In genomic region chr3:153927107-153927506, GRCh38 we compare ENCODE assay signal across 9 cellular contexts.
DNase-seq lines count a peak whose midpoint lies in the region; ATAC-seq and TF ChIP-seq lines count a peak whose summit lies in the region.
"Had no signal": no experiment of that assay in that cellular context is flagged by ENCODE, and none has a peak within 500 bp of the region (broad histone marks: within the 10 kb centered on the region; RNA-seq: fewer than 3 reads in every experiment).

No MANE protein-coding gene starts in this region.

- no peak overlapping the region for H3K4me3 Mint-ChIP-seq in immature natural killer cell
- H3K4me3 Mint-ChIP-seq: central memory CD8-positive, alpha-beta T cell had no signal

- peaks cover 0 to 4% (median 0%) of the 10 kb centered on the region in 6 donors for H3K9me3 Mint-ChIP-seq in immature natural killer cell
- H3K9me3 Mint-ChIP-seq: central memory CD8-positive, alpha-beta T cell had no signal

- no TSS peak for BruUV-seq in OCI-LY7 (replicated peaks; lab: Mats Ljungman, UMichigan)

- H3K4me2 ChIP-seq in OCI-LY7 (ENCODE audit: low read length) (no peak overlapping the region), hepatocyte (no peak overlapping the region)

- no peaks in the 10 kb centered on the region for H3K36me3 Mint-ChIP-seq in immature natural killer cell

- no peaks in the 10 kb centered on the region for H3K27me3 ChIP-seq in hepatocyte

- CTCF ChIA-PET in OCI-LY7 (lab: Charles Lee; ENCODE audit: unreplicated experiment), result no interaction called here

- H3K4me1 ChIP-seq in OCI-LY7 (ENCODE audit: insufficient read depth, low read length, poor library complexity, severe bottlenecking) (no peaks in the 10 kb centered on the region), hepatocyte (ENCODE audit: insufficient read depth) (no peaks in the 10 kb centered on the region)

- H3K27ac ChIP-seq in OCI-LY7 (ENCODE audit: low read depth, low read length, poor library complexity, severe bottlenecking) (no peak overlapping the region), hepatocyte (no peak overlapping the region)

- H3K36me3 ChIP-seq in OCI-LY7 (ENCODE audit: insufficient read depth, low read length) (no peaks in the 10 kb centered on the region), hepatocyte (replicated peaks; ENCODE audit: insufficient read depth, low read depth) (no peaks in the 10 kb centered on the region)

- no peak overlapping the region for H3K27ac Mint-ChIP-seq in immature natural killer cell

- peak; percentile 81 for ATAC-seq in GM21619 (IDR thresholded peaks at IDR 0.05; ENCODE audit: unreplicated experiment)
- ATAC-seq in GM18519 (IDR thresholded peaks at IDR 0.05; ENCODE audit: low FRiP score, unreplicated experiment), result no peak

- H3K9me2 ChIP-seq in OCI-LY7 (ENCODE audit: insufficient read depth, low read length), result no peaks in the 10 kb centered on the region
- no peaks in the 10 kb centered on the region for H3K9me2 ChIP-seq in hepatocyte (replicated peaks; ENCODE audit: insufficient read depth)

- TF ChIP-seq CTCF in OCI-LY7 (conservative IDR thresholded peaks at IDR 0.05; ENCODE audit: low read length), result peak; percentile 65
- TF ChIP-seq CTCF in hepatocyte (IDR thresholded peaks at IDR 0.05; ENCODE audit: poor library complexity), result peak; percentile 48

- POLR2A ChIA-PET in OCI-LY7 (lab: Charles Lee), result no interaction called here

- WGBS in hepatocyte (ENCODE audit: low lambda C conversion rate, missing lambda C conversion rate), result 62% methylated on average over 5 of the region's 5 CpGs

- H3K9me3 ChIP-seq in OCI-LY7 (ENCODE audit: low read length) (no peaks in the 10 kb centered on the region), hepatocyte (ENCODE audit: low read depth) (no peaks in the 10 kb centered on the region)

- H4K20me1 ChIP-seq in OCI-LY7 (ENCODE audit: insufficient read depth, low read length), result no peaks in the 10 kb centered on the region
- H4K20me1 ChIP-seq in hepatocyte (ENCODE audit: insufficient read depth, poor library complexity, severe bottlenecking), result no peaks in the 10 kb centered on the region

- intact Hi-C loops in OCI-LY7 (cut with micrococcal nuclease; ENCODE audit: unreplicated experiment), result loop anchor here (5.0 kb wide), 1 partner anchor 885 kb away; no protein-coding TSS in a partner anchor

- DNase-seq in Ammon's horn (ENCODE audit: low spot score), result peak; percentile 8
- peak; percentile 17 for DNase-seq in OCI-LY7 (ENCODE audit: low spot score)
- DNase-seq in hepatocyte (ENCODE audit: low spot score), result peak; percentile 38
- no peak for DNase-seq in retina
- DNase-seq in NCI-H1694 treated with DMSO at 0.1 percent for 48 hours (lab: John Stamatoyannopoulos, UW), result no peak
- DNase-seq in immature natural killer cell, result no peak

- H3K79me2 ChIP-seq in OCI-LY7 (ENCODE audit: insufficient read depth, low read depth, low read length) (no peaks in the 10 kb centered on the region), hepatocyte (no peaks in the 10 kb centered on the region)

- H3K27me3 Mint-ChIP-seq in immature natural killer cell (ENCODE audit: low read depth in 3 of 3), result peaks cover 0 to 8% (median 5%) of the 10 kb centered on the region in 3 donors

- H3K4me1 Mint-ChIP-seq in immature natural killer cell, result no peaks in the 10 kb centered on the region
- H3K4me1 Mint-ChIP-seq: central memory CD8-positive, alpha-beta T cell had no signal

- H2AFZ ChIP-seq in OCI-LY7 (ENCODE audit: low read length) (no peak overlapping the region), hepatocyte (no peak overlapping the region)

- no peak overlapping the region for H3K4me3 ChIP-seq in OCI-LY7 (ENCODE audit: low read depth, low read length, poor library complexity, severe bottlenecking)
- H3K4me3 ChIP-seq in hepatocyte, result no peak overlapping the region

Comparison
In these comparisons a context has a peak if more than half of its experiments do, and no peak if none do; other contexts are left out.
1. DNase-seq: peak in Ammon's horn (single experiment), OCI-LY7 (single experiment) and hepatocyte (single experiment); none in retina (single experiment), NCI-H1694 treated with DMSO at 0.1 percent for 48 hours (single experiment) and immature natural killer cell (0 of 3).